8 cellular contexts compared by ENCODE assay signal in the genomic region with DNA sequence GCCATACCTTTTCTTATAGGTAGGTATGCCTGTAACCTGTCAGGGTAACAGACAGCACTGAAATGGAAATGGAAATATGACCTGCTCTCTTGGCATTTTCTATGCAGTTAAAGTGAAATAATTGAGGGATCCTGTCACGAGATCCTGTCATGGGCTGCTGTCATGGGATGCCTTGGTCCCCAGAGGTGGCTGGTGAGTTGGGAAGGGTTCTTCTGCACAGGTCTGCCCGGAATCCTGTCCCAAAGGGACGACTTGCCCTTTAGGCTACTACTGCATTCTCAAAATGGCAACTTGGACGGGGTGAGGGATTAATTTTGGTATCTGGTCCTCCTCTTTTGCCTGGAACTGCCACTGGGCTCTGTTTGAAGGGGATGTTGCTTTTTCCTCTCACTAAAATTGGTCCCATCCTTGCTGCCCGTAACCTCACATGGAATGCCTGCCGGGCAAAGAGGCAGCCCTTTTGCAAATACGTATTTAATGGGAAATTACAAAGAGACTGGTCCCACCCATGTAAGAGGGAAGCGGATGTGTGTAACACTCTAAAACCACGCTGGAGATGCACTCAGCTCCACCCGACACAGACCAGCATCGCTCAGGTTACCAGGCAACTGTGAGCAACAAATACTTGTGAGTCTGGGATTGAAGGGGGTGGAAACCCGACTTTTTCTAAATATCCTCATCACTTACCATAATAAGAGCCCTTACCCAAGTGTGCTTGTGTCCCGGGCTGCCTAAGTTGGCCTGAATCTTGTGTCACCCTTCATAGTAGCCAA. TPM values are rescaled to one million over a fixed set of nuclear protein-coding genes. Genes with fewer than 3 reads are reported as not detected.
A peak's percentile ranks its signal among the peaks of the same experiment; 100 is the strongest.
DNase-seq lines count a peak whose midpoint lies in the region; ATAC-seq and TF ChIP-seq lines count a peak whose summit lies in the region.

No MANE protein-coding gene starts in this region.

- intact Hi-C loops in esophagus muscularis mucosa (cut with DNase I), result no loop called here
- intact Hi-C loops in prostate gland (cut with DNase I), result no loop called here

- H3K36me3 Mint-ChIP-seq in activated CD4-positive, alpha-beta T cell treated with anti-CD3 and anti-CD28 coated beads, Interleukin-2, amount 10 ng/mL, durations not matched to agents 7 days and 5 days (ENCODE audit: low read depth), result peaks cover 29% of the 10 kb centered on the region

- TF ChIP-seq POLR2A in esophagus muscularis mucosa (IDR thresholded peaks at IDR 0.05; ENCODE audit: low read depth) (no peak), prostate gland (IDR thresholded peaks at IDR 0.05) (no peak)

- peaks cover 58% of the 10 kb centered on the region for H3K4me1 Mint-ChIP-seq in activated CD4-positive, alpha-beta T cell treated with anti-CD3 and anti-CD28 coated beads, Interleukin-2, amount 10 ng/mL, durations not matched to agents 7 days and 5 days

- peak; percentile 95 for TF ChIP-seq EP300 in esophagus muscularis mucosa (IDR thresholded peaks at IDR 0.05)

- H3K9me3 ChIP-seq in esophagus muscularis mucosa (no peaks in the 10 kb centered on the region), prostate gland (no peaks in the 10 kb centered on the region)

- H3K36me3 ChIP-seq in esophagus muscularis mucosa, result peaks cover 0 to 6% (median 4%) of the 10 kb centered on the region in 4 donors
- no peaks in the 10 kb centered on the region for H3K36me3 ChIP-seq in prostate gland

- peaks cover 56 to 83% (median 66%) of the 10 kb centered on the region in 4 donors for H3K4me1 ChIP-seq in esophagus muscularis mucosa
- H3K4me1 ChIP-seq in prostate gland (replicated peaks), result no peaks in the 10 kb centered on the region

- H3K27ac Mint-ChIP-seq in activated CD4-positive, alpha-beta T cell treated with anti-CD3 and anti-CD28 coated beads, Interleukin-2, amount 10 ng/mL, durations not matched to agents 7 days and 5 days, result peak overlapping the region; percentile 88

- peaks cover 2% of the 10 kb centered on the region for H3K9me3 Mint-ChIP-seq in activated CD4-positive, alpha-beta T cell treated with anti-CD3 and anti-CD28 coated beads, Interleukin-2, amount 10 ng/mL, durations not matched to agents 7 days and 5 days

- no peak for TF ChIP-seq CTCF in esophagus muscularis mucosa (IDR thresholded peaks at IDR 0.05)
- TF ChIP-seq CTCF in prostate gland (IDR thresholded peaks at IDR 0.05), result no peak
- TF ChIP-seq CTCF in GM10248 (IDR thresholded peaks at IDR 0.05; ENCODE audit: control extremely low read depth, extremely low read depth, low read depth, missing control alignments), result no peak

- H3K27ac ChIP-seq in esophagus muscularis mucosa (replicated peaks in 1 of 4) (peak overlapping the region; percentile 92 to 95 (median 92)), prostate gland (no peak overlapping the region)

- DNase-seq in DMS153 (lab: John Stamatoyannopoulos, UW), result peak; percentile 51
- peak; percentile 84 for DNase-seq in activated CD4-positive, alpha-beta T cell treated with anti-CD3 and anti-CD28 coated beads, Interleukin-2, amount 10 ng/mL, durations not matched to agents 7 days and 5 days
- DNase-seq in esophagus muscularis mucosa (ENCODE audit: extremely low spot score), result no peak
- DNase-seq in skeletal muscle cell (ENCODE audit: low read depth), result peak; percentile 69
- DNase-seq in COLO829 (ENCODE audit: low spot score), result no peak
- no peak for DNase-seq in prostate gland (ENCODE audit: low spot score)
- DNase-seq in GM10248 (ENCODE audit: extremely low spot score), result no peak

- POLR2A ChIA-PET in activated CD4-positive, alpha-beta T cell treated with anti-CD3 and anti-CD28 coated beads, Interleukin-2, amount 10 ng/mL, durations not matched to agents 7 days and 5 days (lab: Charles Lee), result interaction anchor here (0.6 kb wide), 2 partner anchors 121 to 176 kb away, joined by 3 to 5 read pairs; no protein-coding TSS in a partner anchor
- POLR2A ChIA-PET in GM10248 (lab: Yijun Ruan, JAX), result no interaction called here

- 12% methylated on average over 12 of the region's 13 CpGs for WGBS in esophagus muscularis mucosa
- WGBS in prostate gland, result 81% methylated on average over 13 of the region's 13 CpGs

- peak overlapping the region; percentile 52 for H3K4me3 Mint-ChIP-seq in activated CD4-positive, alpha-beta T cell treated with anti-CD3 and anti-CD28 coated beads, Interleukin-2, amount 10 ng/mL, durations not matched to agents 7 days and 5 days

- no peak for ATAC-seq in GM18873 (IDR thresholded peaks at IDR 0.05; ENCODE audit: low FRiP score, unreplicated experiment)

- H3K27me3 ChIP-seq in esophagus muscularis mucosa, result no peaks in the 10 kb centered on the region
- H3K27me3 ChIP-seq in prostate gland (replicated peaks; ENCODE audit: insufficient read depth), result no peaks in the 10 kb centered on the region

- CTCF ChIA-PET in activated CD4-positive, alpha-beta T cell treated with anti-CD3 and anti-CD28 coated beads, Interleukin-2, amount 10 ng/mL, durations not matched to agents 7 days and 5 days (lab: Charles Lee), result interaction anchor here (1.0 to 2.1 kb wide), 7 partner anchors 10 to 136 kb away, joined by 3 to 9 read pairs (median 4); no protein-coding TSS in a partner anchor
- CTCF ChIA-PET in GM10248 (lab: Yijun Ruan, JAX), result interaction anchor here (0.8 to 3.6 kb wide), 3 partner anchors 10 to 17 kb away, joined by 3 to 11 read pairs (median 3); no protein-coding TSS in a partner anchor

- H3K4me3 ChIP-seq in esophagus muscularis mucosa (peak overlapping the region in 2 of 4 donors; percentile 15 to 26), skeletal muscle cell (ENCODE audit: low read depth, low read length) (no peak overlapping the region), prostate gland (no peak overlapping the region)

- no peaks in the 10 kb centered on the region for H3K27me3 Mint-ChIP-seq in activated CD4-positive, alpha-beta T cell treated with anti-CD3 and anti-CD28 coated beads, Interleukin-2, amount 10 ng/mL, durations not matched to agents 7 days and 5 days

RNA-seq across cellular contexts. Expression of gene ELK3, which starts 47.5 kb away (rescaled TPM):
- total RNA-seq in activated CD4-positive, alpha-beta T cell treated with anti-CD3 and anti-CD28 coated beads, Interleukin-2, amount 10 ng/mL, durations not matched to agents 7 days and 5 days, result 10 to 100 TPM; 27.3 to 33.9 TPM
- total RNA-seq in esophagus muscularis mucosa (10 to 100 TPM; 13.7 to 26.9 (median 25.7) TPM), prostate gland (10 to 100 TPM in 1 of 2 donors, 1 to 10 TPM in 1; 7.0 to 20.6 TPM)

Comparison
In these comparisons a context has a peak if more than half of its experiments do, and no peak if none do; other contexts are left out.
1. DNase-seq: peak in DMS153 (single experiment), activated CD4-positive, alpha-beta T cell treated with anti-CD3 and anti-CD28 coated beads, Interleukin-2, amount 10 ng/mL, durations not matched to agents 7 days and 5 days (single experiment) and skeletal muscle cell (single experiment); none in esophagus muscularis mucosa (single experiment), COLO829 (single experiment), prostate gland (single experiment) and GM10248 (single experiment).
2. H3K27ac ChIP-seq: peak in esophagus muscularis mucosa (4 of 4); none in prostate gland (0 of 2).